ENCODE assay signal across 1 cellular context in the genomic region with DNA sequence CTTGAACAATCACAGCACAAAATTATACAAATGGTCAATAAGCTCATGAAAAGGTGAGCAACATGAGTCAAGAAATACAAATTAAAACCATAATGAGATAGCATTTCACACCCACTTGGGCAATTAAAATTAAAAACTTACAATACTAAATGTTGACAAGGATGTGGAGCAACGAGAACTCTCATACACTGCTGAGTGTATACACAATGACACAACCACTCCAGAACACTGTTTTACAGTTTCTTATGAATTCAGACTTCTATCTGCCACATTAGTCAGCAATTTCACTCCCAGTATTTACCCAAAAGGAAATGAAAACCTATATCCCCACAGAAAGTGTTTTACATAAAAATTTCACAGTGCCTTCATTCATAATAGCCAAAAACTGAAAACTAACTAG.
A peak's percentile ranks its signal among the peaks of the same experiment; 100 is the strongest.
TF ChIP-seq lines count a peak whose summit lies in the region.

No MANE protein-coding gene starts in this region.

TF ChIP-seq in HEK293, 187 proteins besides CTCF, POLR2A, EP300 and RAD21 (continued from another document):
- TF ChIP-seq, protein P1, sequence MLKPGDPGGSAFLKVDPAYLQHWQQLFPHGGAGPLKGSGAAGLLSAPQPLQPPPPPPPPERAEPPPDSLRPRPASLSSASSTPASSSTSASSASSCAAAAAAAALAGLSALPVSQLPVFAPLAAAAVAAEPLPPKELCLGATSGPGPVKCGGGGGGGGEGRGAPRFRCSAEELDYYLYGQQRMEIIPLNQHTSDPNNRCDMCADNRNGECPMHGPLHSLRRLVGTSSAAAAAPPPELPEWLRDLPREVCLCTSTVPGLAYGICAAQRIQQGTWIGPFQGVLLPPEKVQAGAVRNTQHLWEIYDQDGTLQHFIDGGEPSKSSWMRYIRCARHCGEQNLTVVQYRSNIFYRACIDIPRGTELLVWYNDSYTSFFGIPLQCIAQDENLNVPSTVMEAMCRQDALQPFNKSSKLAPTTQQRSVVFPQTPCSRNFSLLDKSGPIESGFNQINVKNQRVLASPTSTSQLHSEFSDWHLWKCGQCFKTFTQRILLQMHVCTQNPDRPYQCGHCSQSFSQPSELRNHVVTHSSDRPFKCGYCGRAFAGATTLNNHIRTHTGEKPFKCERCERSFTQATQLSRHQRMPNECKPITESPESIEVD (tag by site-specific recombination; IDR thresholded peaks at IDR 0.05) = 0 out of 2 replicates have a peak, but pooled peaks have one; percentile 9
- TF ChIP-seq, protein P2, sequence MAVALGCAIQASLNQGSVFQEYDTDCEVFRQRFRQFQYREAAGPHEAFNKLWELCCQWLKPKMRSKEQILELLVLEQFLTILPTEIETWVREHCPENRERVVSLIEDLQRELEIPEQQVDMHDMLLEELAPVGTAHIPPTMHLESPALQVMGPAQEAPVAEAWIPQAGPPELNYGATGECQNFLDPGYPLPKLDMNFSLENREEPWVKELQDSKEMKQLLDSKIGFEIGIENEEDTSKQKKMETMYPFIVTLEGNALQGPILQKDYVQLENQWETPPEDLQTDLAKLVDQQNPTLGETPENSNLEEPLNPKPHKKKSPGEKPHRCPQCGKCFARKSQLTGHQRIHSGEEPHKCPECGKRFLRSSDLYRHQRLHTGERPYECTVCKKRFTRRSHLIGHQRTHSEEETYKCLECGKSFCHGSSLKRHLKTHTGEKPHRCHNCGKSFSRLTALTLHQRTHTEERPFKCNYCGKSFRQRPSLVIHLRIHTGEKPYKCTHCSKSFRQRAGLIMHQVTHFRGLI (tag by site-specific recombination; IDR thresholded peaks at IDR 0.05) = no peak
- TF ChIP-seq ZNF600 (tag by site-specific recombination; IDR thresholded peaks at IDR 0.05) (peak; percentile 62; the same call in 1 of the 2 replicates), ZNF416 (tag by site-specific recombination; IDR thresholded peaks at IDR 0.05) (no peak), ZNF132 (tag by site-specific recombination; IDR thresholded peaks at IDR 0.05; ENCODE audit: borderline replicate concordance) (no peak)
